Comparison of ENCODE assay signal across 24 cellular contexts in the genomic region with DNA sequence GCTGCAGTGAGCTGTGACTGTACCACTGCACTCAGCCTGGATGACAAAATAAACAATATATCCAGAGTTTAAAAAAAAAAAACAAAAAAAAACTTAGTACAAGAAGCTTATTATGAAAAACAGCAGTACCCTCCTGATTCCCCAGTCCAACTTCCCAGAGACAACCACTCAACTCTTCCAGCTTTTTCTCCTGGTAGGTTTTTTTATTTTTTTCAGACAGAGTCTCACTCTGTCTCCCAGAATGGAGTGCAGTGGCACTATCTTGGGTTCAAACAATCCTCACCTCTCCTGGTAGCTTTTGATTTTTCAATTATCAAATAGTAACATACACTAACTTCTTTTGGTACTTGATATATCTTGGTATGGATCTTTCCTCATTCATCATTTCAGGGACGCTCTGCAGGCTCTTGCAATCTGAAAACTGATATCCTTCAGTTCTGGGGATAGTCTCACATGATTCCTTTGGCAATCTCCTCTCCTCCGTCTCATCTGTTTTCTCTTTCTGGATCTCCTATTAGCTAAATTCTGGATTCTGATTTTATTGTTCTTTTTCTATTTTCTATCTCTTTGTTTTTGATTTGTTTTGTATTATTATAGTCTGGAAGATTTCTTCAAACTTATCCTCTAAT. TPM values are rescaled to one million over a fixed set of nuclear protein-coding genes. Genes with fewer than 3 reads are reported as not detected.
A peak's percentile ranks its signal among the peaks of the same experiment; 100 is the strongest.
DNase-seq lines count a peak whose midpoint lies in the region; ATAC-seq, FAIRE-seq and TF ChIP-seq lines count a peak whose summit lies in the region.
"Had no signal": no experiment of that assay in that cellular context is flagged by ENCODE, and none has a peak within 500 bp of the region (broad histone marks: within the 10 kb centered on the region; RNA-seq: fewer than 3 reads in every experiment).

No MANE protein-coding gene starts in this region.

- H3K4me1 ChIP-seq in mesenchymal stem cell (ENCODE audit: control insufficient read depth, insufficient read depth, low read depth, low read length) = peaks cover 2% of the 10 kb centered on the region
- peaks cover 0 to 17% (median 5%) of the 10 kb centered on the region in 5 donors for H3K4me1 ChIP-seq in subcutaneous abdominal adipose tissue (ENCODE audit: control insufficient read depth in 5 of 5, insufficient read depth in 5 of 5, low read length in 5 of 5)

- H3K27ac ChIP-seq in mesenchymal stem cell (ENCODE audit: low read length, poor library complexity, severe bottlenecking) = no peak overlapping the region
- H3K27ac ChIP-seq in subcutaneous abdominal adipose tissue (ENCODE audit: low read depth, low read length) = peak overlapping the region; percentile 43
- H3K27ac ChIP-seq: C4-2B, SK-N-MC had no signal

- H3K23ac ChIP-seq in mesenchymal stem cell (ENCODE audit: low read length in 2 of 2) = no peak overlapping the region

- H2AK5ac ChIP-seq in mesenchymal stem cell (ENCODE audit: low read length, severe bottlenecking) = no peak overlapping the region

- H3K27ac Mint-ChIP-seq in central memory CD8-positive, alpha-beta T cell (ENCODE audit: low read depth) = peak overlapping the region; percentile 16
- H3K27ac Mint-ChIP-seq: B cell had no signal

- no peak overlapping the region for H3K18ac ChIP-seq in mesenchymal stem cell (ENCODE audit: low read depth in 1 of 2, low read length in 2 of 2)

- H3K4ac ChIP-seq in mesenchymal stem cell (ENCODE audit: low read depth in 1 of 2, low read length in 2 of 2) = no peak overlapping the region

- no peak overlapping the region for H4K8ac ChIP-seq in mesenchymal stem cell (ENCODE audit: low read length)

- peaks cover 2% of the 10 kb centered on the region for H3K79me1 ChIP-seq in mesenchymal stem cell (replicated peaks; ENCODE audit: low read length, poor library complexity, severe bottlenecking)

- peaks cover 31% of the 10 kb centered on the region for H3K36me3 Mint-ChIP-seq in central memory CD8-positive, alpha-beta T cell (ENCODE audit: insufficient read depth)

- TF ChIP-seq POLR2A in GM12891 (IDR thresholded peaks at IDR 0.05; ENCODE audit: low read depth, low read length) = no peak

- no peak overlapping the region for H3K4me3 Mint-ChIP-seq in central memory CD8-positive, alpha-beta T cell
- H3K4me3 Mint-ChIP-seq: B cell; CD8-positive, alpha-beta memory T cell; GM23338; H9 had no signal

- no peaks in the 10 kb centered on the region for H3K27me3 Mint-ChIP-seq in central memory CD8-positive, alpha-beta T cell
- H3K27me3 Mint-ChIP-seq: B cell; CD8-positive, alpha-beta memory T cell had no signal

- H3K36me3 ChIP-seq in mesenchymal stem cell (ENCODE audit: control insufficient read depth in 1 of 2, insufficient read depth in 2 of 2, low read depth in 1 of 2, low read length in 2 of 2) (peaks cover 9 to 17% of the 10 kb centered on the region in 2 experiments), subcutaneous abdominal adipose tissue (ENCODE audit: control insufficient read depth in 5 of 5, insufficient read depth in 5 of 5, low read length in 5 of 5) (peaks cover 0 to 11% (median 9%) of the 10 kb centered on the region in 5 donors)

- H3K4me3 ChIP-seq in mesenchymal stem cell (ENCODE audit: insufficient read depth in 1 of 2, low read depth in 1 of 2, low read length in 2 of 2) = no peak overlapping the region
- no peak overlapping the region for H3K4me3 ChIP-seq in subcutaneous abdominal adipose tissue (ENCODE audit: low read depth in 1 of 5, low read length in 5 of 5)
- H3K4me3 ChIP-seq: GM23338, MG63, SK-N-MC had no signal

- DNase-seq in central memory CD8-positive, alpha-beta T cell (ENCODE audit: low spot score in 2 of 2) = no peak
- no peak for DNase-seq in mesenchymal stem cell
- DNase-seq in NCI-H187 (lab: John Stamatoyannopoulos, UW) = no peak
- DNase-seq in left ventricle myocardium superior = no peak
- DNase-seq in GM12891 (ENCODE audit: insufficient read length, low spot score) = no peak
- DNase-seq: Calu3; CD8-positive, alpha-beta memory T cell; H9; KBM-7; MG63; NCI-H1105 treated with DMSO at 0.1 percent for 48 hours; NCI-H146; NCI-H2029 treated with DMSO at 0.1 percent for 48 hours; NCI-H226; NCI-H510A; NCI-H748 treated with DMSO at 0.1 percent for 48 hours; SIG-M5 had no signal

- H3K9ac ChIP-seq in mesenchymal stem cell (ENCODE audit: low read length) (peak overlapping the region; percentile 20), subcutaneous abdominal adipose tissue (ENCODE audit: low read length in 5 of 5) (no peak overlapping the region)

- no peak overlapping the region for H2BK12ac ChIP-seq in mesenchymal stem cell (ENCODE audit: low read length in 2 of 2)

- ATAC-seq in SK-N-SH treated with all-trans-retinoic acid at 6 μM for 48 hours = peak; percentile 69; the same call in 2 of the 3 replicates
- ATAC-seq in central memory CD8-positive, alpha-beta T cell (replicated peaks; ENCODE audit: extremely low read depth, poor library complexity, severe bottlenecking) = no peak
- no peak for ATAC-seq in left ventricle myocardium superior
- ATAC-seq: GM23338 had no signal

- FAIRE-seq in GM12891 (lab: Jason Lieb, UNC) = no peak
- FAIRE-seq: RCC 7860 had no signal

- H2AFZ ChIP-seq in mesenchymal stem cell (ENCODE audit: low read depth, low read length) = no peak overlapping the region
- H2AFZ ChIP-seq: GM23338 had no signal

- no peaks in the 10 kb centered on the region for H3K9me3 Mint-ChIP-seq in central memory CD8-positive, alpha-beta T cell
- H3K9me3 Mint-ChIP-seq: CD8-positive, alpha-beta memory T cell; GM23338; H9 had no signal

- intact Hi-C loops in left ventricle myocardium superior (cut with micrococcal nuclease) = no loop called here

- no peaks in the 10 kb centered on the region for H3K4me1 Mint-ChIP-seq in central memory CD8-positive, alpha-beta T cell
- H3K4me1 Mint-ChIP-seq: B cell; CD8-positive, alpha-beta memory T cell had no signal

- no peak overlapping the region for H2BK15ac ChIP-seq in mesenchymal stem cell (ENCODE audit: low read depth, poor library complexity, severe bottlenecking)

- H3K9me3 ChIP-seq in mesenchymal stem cell (ENCODE audit: control insufficient read depth, low read length) (no peaks in the 10 kb centered on the region), subcutaneous abdominal adipose tissue (ENCODE audit: control insufficient read depth in 5 of 5, low read length in 5 of 5) (no peaks in the 10 kb centered on the region)
- H3K9me3 ChIP-seq: MG63 had no signal

- no peak overlapping the region for H3K14ac ChIP-seq in mesenchymal stem cell (ENCODE audit: low read length in 2 of 2)

- H2BK120ac ChIP-seq in mesenchymal stem cell (ENCODE audit: low read depth, low read length) = no peak overlapping the region

- H4K91ac ChIP-seq in mesenchymal stem cell (ENCODE audit: low read length) = no peak overlapping the region

- H3K4me2 ChIP-seq in mesenchymal stem cell (ENCODE audit: low read length, poor library complexity, severe bottlenecking) = no peak overlapping the region
- H3K4me2 ChIP-seq: GM23338 had no signal

- H3K27me3 ChIP-seq in mesenchymal stem cell (ENCODE audit: control insufficient read depth in 1 of 2, insufficient read depth in 1 of 2, low read length in 2 of 2) (no peaks in the 10 kb centered on the region), subcutaneous abdominal adipose tissue (ENCODE audit: control insufficient read depth in 5 of 5, insufficient read depth in 4 of 5, low read length in 5 of 5) (no peaks in the 10 kb centered on the region)
- H3K27me3 ChIP-seq: MG63 had no signal

- 100% methylated on average over 1 of the region's 2 CpGs for WGBS in mesenchymal stem cell

- no peak overlapping the region for H2BK5ac ChIP-seq in mesenchymal stem cell (ENCODE audit: low read depth, low read length, poor library complexity, severe bottlenecking)

TF ChIP-seq in SK-N-SH treated with all-trans-retinoic acid at 6 μM for 48 hours, 23 proteins besides CTCF, POLR2A, EP300 and RAD21:
- TF ChIP-seq ZNF70 (CRISPR knock-in tag; IDR thresholded peaks at IDR 0.05) (0 out of 2 replicates have a peak, but pooled peaks have one; percentile 44), TOX (CRISPR knock-in tag; IDR thresholded peaks at IDR 0.05; ENCODE audit: borderline replicate concordance) (no peak)

TF ChIP-seq in GM12891, 5 proteins besides CTCF, POLR2A, EP300 and RAD21:
- TF ChIP-seq POLR2AphosphoS5 (IDR thresholded peaks at IDR 0.05; ENCODE audit: low read depth, low read length) (no peak), POU2F2 (IDR thresholded peaks at IDR 0.05; ENCODE audit: low read depth, low read length) (no peak), TAF1 (IDR thresholded peaks at IDR 0.05; ENCODE audit: low read depth, low read length) (no peak), SPI1 (IDR thresholded peaks at IDR 0.05; ENCODE audit: low read depth, low read length) (no peak), PAX5 (IDR thresholded peaks at IDR 0.05; ENCODE audit: insufficient read depth, low read length, severe bottlenecking) (no peak)

RNA-seq across cellular contexts. Expression of a gene that starts 44.9 kb away (rescaled TPM):
- 42.4 TPM for polyA plus RNA-seq in mesenchymal stem cell (2013, experiment 1 of 2)
- polyA plus RNA-seq in mesenchymal stem cell (2013, experiment 2 of 2) = 43.8 TPM
- total RNA-seq in left ventricle myocardium superior = 15.2 TPM
- polyA plus RNA-seq in GM12891 (2012; ENCODE audit: low read depth, missing spikeins) = 22.9 TPM

RNA-seq across cellular contexts. Expression of a gene that starts 52.5 kb away (rescaled TPM):
- polyA plus RNA-seq in mesenchymal stem cell (2013, experiment 1 of 2) = 1.0 TPM
- polyA plus RNA-seq in mesenchymal stem cell (2013, experiment 2 of 2) = 0.95 TPM
- 1.3 TPM for total RNA-seq in left ventricle myocardium superior
- 2.9 TPM for polyA plus RNA-seq in GM12891 (2012; ENCODE audit: low read depth, missing spikeins)

RNA-seq across cellular contexts. Expression of a gene that starts 52.9 kb away (rescaled TPM):
- 14.6 TPM for polyA plus RNA-seq in mesenchymal stem cell (2013, experiment 1 of 2)
- polyA plus RNA-seq in mesenchymal stem cell (2013, experiment 2 of 2) = 13.8 TPM
- 26.1 TPM for total RNA-seq in left ventricle myocardium superior
- polyA plus RNA-seq in GM12891 (2012; ENCODE audit: low read depth, missing spikeins) = 100 TPM
